In the genomic region with DNA sequence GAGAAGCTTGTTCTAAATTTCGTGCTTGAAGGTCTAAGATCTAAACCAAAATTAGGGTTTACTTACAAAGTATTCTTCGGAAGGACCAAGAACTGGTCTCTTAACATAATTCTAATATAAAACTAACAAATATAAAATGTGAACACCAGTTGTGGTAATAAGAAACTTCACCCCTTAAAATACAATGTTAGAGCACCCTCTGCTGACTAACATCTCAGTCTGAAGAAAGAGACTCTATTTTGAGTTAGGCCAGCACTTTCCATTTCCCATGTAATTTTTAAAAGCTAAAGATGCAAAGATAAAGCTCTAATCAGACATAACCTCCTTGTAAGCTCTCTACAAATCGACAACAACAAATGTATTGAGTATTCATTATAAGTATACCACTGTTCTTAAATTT, we compare ENCODE assay signal across 8 cellular contexts. TPM values are rescaled to one million over a fixed set of nuclear protein-coding genes. Genes with fewer than 3 reads are reported as not detected.
A peak's percentile ranks its signal among the peaks of the same experiment; 100 is the strongest.
DNase-seq lines count a peak whose midpoint lies in the region; ATAC-seq and TF ChIP-seq lines count a peak whose summit lies in the region.

No MANE protein-coding gene starts in this region.

- ATAC-seq in GM19395 (IDR thresholded peaks at IDR 0.05; ENCODE audit: unreplicated experiment) (no peak), GM18511 (IDR thresholded peaks at IDR 0.05; ENCODE audit: unreplicated experiment) (no peak)
- ATAC-seq in activated T-cell treated with anti-CD3 and anti-CD28 coated beads, Interleukin-2, amount 50 U/mL, for 72 hours (replicated peaks in 1 of 2): no peak

- H3K27ac Mint-ChIP-seq in activated T-cell treated with anti-CD3 and anti-CD28 coated beads, Interleukin-2, amount 50 U/mL, for 72 hours: no peak overlapping the region

- no peak overlapping the region for H3K4me3 ChIP-seq in LNCaP clone FGC (ENCODE audit: low read depth, low read length)
- H3K4me3 ChIP-seq in cardiac fibroblast (replicated peaks in 1 of 2; ENCODE audit: low read depth in 2 of 2, low read length in 2 of 2): no peak overlapping the region

- TF ChIP-seq CTCF in LNCaP clone FGC (IDR thresholded peaks at IDR 0.05; ENCODE audit: control insufficient read depth, extremely low read depth, insufficient read depth): peak; percentile 58
- peak; percentile 46 for TF ChIP-seq CTCF in cardiac fibroblast (IDR thresholded peaks at IDR 0.05; ENCODE audit: low read depth, low read length)

- no peaks in the 10 kb centered on the region for H3K27me3 Mint-ChIP-seq in activated T-cell treated with anti-CD3 and anti-CD28 coated beads, Interleukin-2, amount 50 U/mL, for 72 hours (ENCODE audit: low read depth)

- peak; percentile 15 for DNase-seq in Daoy (ENCODE audit: low read depth)
- DNase-seq in LNCaP clone FGC (ENCODE audit: low read depth): no peak
- DNase-seq in cardiac fibroblast (ENCODE audit: low read depth in 2 of 2): peak; percentile 68 to 74
- DNase-seq in midbrain (lab: John Stamatoyannopoulos, UW): peak; percentile 34
- DNase-seq in activated CD4-positive, alpha-beta T cell treated with anti-CD3 and anti-CD28 coated beads, Interleukin-2, amount 50 U/mL, for 48 hours: no peak
- no peak for DNase-seq in activated T-cell treated with anti-CD3 and anti-CD28 coated beads, Interleukin-2, amount 50 U/mL, for 72 hours

- no peaks in the 10 kb centered on the region for H3K9me3 Mint-ChIP-seq in activated T-cell treated with anti-CD3 and anti-CD28 coated beads, Interleukin-2, amount 50 U/mL, for 72 hours

- no peak overlapping the region for H3K4me3 Mint-ChIP-seq in activated T-cell treated with anti-CD3 and anti-CD28 coated beads, Interleukin-2, amount 50 U/mL, for 72 hours

- H3K36me3 Mint-ChIP-seq in activated T-cell treated with anti-CD3 and anti-CD28 coated beads, Interleukin-2, amount 50 U/mL, for 72 hours (ENCODE audit: insufficient read depth in 2 of 2): peaks cover 0 to 2% of the 10 kb centered on the region in 2 donors

- H3K4me1 Mint-ChIP-seq in activated T-cell treated with anti-CD3 and anti-CD28 coated beads, Interleukin-2, amount 50 U/mL, for 72 hours (ENCODE audit: low read depth): peaks cover 9% of the 10 kb centered on the region

RNA-seq across cellular contexts. Expression of a gene that starts 24.6 kb away (rescaled TPM):
- 49.6 and 72.6 TPM in 2 replicates for total RNA-seq in Daoy (2014; rRNA removed; shearing (Covaris generic))
- total RNA-seq in activated T-cell treated with anti-CD3 and anti-CD28 coated beads, Interleukin-2, amount 50 U/mL, for 72 hours: 10 to 100 TPM; 32.1 to 38.4 TPM

RNA-seq across cellular contexts. Expression of a gene that starts 59.6 kb away (rescaled TPM):
- total RNA-seq in Daoy (2014; rRNA removed; shearing (Covaris generic)): 14.1 and 15.6 TPM in 2 replicates
- total RNA-seq in activated T-cell treated with anti-CD3 and anti-CD28 coated beads, Interleukin-2, amount 50 U/mL, for 72 hours: 10 to 100 TPM; 37.4 to 50.7 TPM

Comparison
In these comparisons a context has a peak if more than half of its experiments do, and no peak if none do; other contexts are left out.
1. DNase-seq: peak in Daoy (single experiment), cardiac fibroblast (2 of 2) and midbrain (single experiment); none in LNCaP clone FGC (single experiment), activated CD4-positive, alpha-beta T cell treated with anti-CD3 and anti-CD28 coated beads, Interleukin-2, amount 50 U/mL, for 48 hours (0 of 2) and activated T-cell treated with anti-CD3 and anti-CD28 coated beads, Interleukin-2, amount 50 U/mL, for 72 hours (0 of 2).